8 cellular contexts compared by ENCODE assay signal in genomic region chr16:30525844-30526136, GRCh38. TPM values are rescaled to one million over a fixed set of nuclear protein-coding genes. Genes with fewer than 3 reads are reported as not detected.
DNase-seq lines count a peak whose midpoint lies in the region; ATAC-seq, FAIRE-seq and TF ChIP-seq lines count a peak whose summit lies in the region.
"Had no signal": no experiment of that assay in that cellular context is flagged by ENCODE, and none has a peak within 500 bp of the region (broad histone marks: within the 10 kb centered on the region; RNA-seq: fewer than 3 reads in every experiment).

No MANE protein-coding gene starts in this region.

- peak overlapping the region; percentile 67 for H2AFZ ChIP-seq in hepatocyte

- no peaks in the 10 kb centered on the region for H3K9me2 ChIP-seq in hepatocyte (replicated peaks; ENCODE audit: insufficient read depth)

- peaks cover 5% of the 10 kb centered on the region for H3K4me1 ChIP-seq in HAP-1
- H3K4me1 ChIP-seq in hepatocyte (ENCODE audit: insufficient read depth), result peaks cover 14% of the 10 kb centered on the region
- H3K4me1 ChIP-seq in small intestine (ENCODE audit: control insufficient read depth in 2 of 2, insufficient read depth in 1 of 2, low read depth in 1 of 2, low read length in 1 of 2), result peaks cover 4 to 5% of the 10 kb centered on the region in 2 donors

- POLR2A ChIA-PET in WTC11 (lab: Charles Lee), result no interaction called here

- H3K4me2 ChIP-seq in hepatocyte, result peak overlapping the region; percentile 86

- no peaks in the 10 kb centered on the region for H3K9me3 Mint-ChIP-seq in WTC11

- no peaks in the 10 kb centered on the region for H3K27me3 Mint-ChIP-seq in WTC11 (ENCODE audit: low read depth)

- peaks cover 4% of the 10 kb centered on the region for H3K79me2 ChIP-seq in hepatocyte

- no peaks in the 10 kb centered on the region for H4K20me1 ChIP-seq in hepatocyte (ENCODE audit: insufficient read depth, poor library complexity, severe bottlenecking)

- CTCF ChIA-PET in WTC11 (lab: Charles Lee), result interaction anchor here (1.0 to 2.2 kb wide), 2 partner anchors 90 to 96 kb away, joined by 3 to 12 read pairs; partner anchors contain the start of gene DCTPP1

- no peak for FAIRE-seq in small intestine (lab: Jason Lieb, UNC)

- peak overlapping the region; percentile 67; the same call in 1 of the 2 replicates for H3K27ac Mint-ChIP-seq in WTC11

- TF ChIP-seq CTCF in WTC11 (IDR thresholded peaks at IDR 0.05) (no peak), hepatocyte (IDR thresholded peaks at IDR 0.05; ENCODE audit: poor library complexity) (no peak)

- H3K4me1 Mint-ChIP-seq in WTC11, result peaks cover 16% of the 10 kb centered on the region

- peak overlapping the region; percentile 73 for H3K4me3 Mint-ChIP-seq in WTC11

- in situ Hi-C loops in HAP-1 (cut with MboI; ENCODE audit: low sequenced_read_pairs), result loop anchor here (10.0 kb wide), 1 partner anchor 91 kb away; the partner anchor contains the start of gene DCTPP1

- WGBS in hepatocyte (ENCODE audit: low lambda C conversion rate, missing lambda C conversion rate), result 73% methylated on average over 4 of the region's 4 CpGs
- WGBS in small intestine, 3 donors, result 33 to 50% (median 47%) methylated on average over 4 of the region's 4 CpGs

- H3K27ac ChIP-seq in hepatocyte, result peak overlapping the region; percentile 100
- peak overlapping the region; percentile 67 to 84 for H3K27ac ChIP-seq in small intestine (ENCODE audit: low read depth in 1 of 2, low read length in 1 of 2)

- H3K36me3 Mint-ChIP-seq in WTC11, result 0 out of 2 replicates have a peak, but pooled peaks cover 4% of the 10 kb centered on the region

- DNase-seq in HAP-1 (ENCODE audit: low spot score in 2 of 2) (no peak), WTC11 (ENCODE audit: low spot score) (no peak), hepatocyte (ENCODE audit: low spot score) (no peak), small intestine (no peak), HT-29 (ENCODE audit: low spot score) (no peak)
- no peak for DNase-seq in activated naive CD4-positive, alpha-beta T cell (lab: John Stamatoyannopoulos, UW)

- peak overlapping the region; percentile 90 for H3K4me3 ChIP-seq in HAP-1
- peak overlapping the region; percentile 74 for H3K4me3 ChIP-seq in hepatocyte
- H3K4me3 ChIP-seq in small intestine (ENCODE audit: low read depth in 1 of 2, low read length in 2 of 2), result peak overlapping the region; percentile 76 to 87

- ATAC-seq in WTC11, result no peak
- no peak for ATAC-seq in activated CD4-positive, CD25-positive, alpha-beta regulatory T cell treated with anti-CD3 and anti-CD28 coated beads, Interleukin-2, amount 50 U/mL, for 24 hours

- no peaks in the 10 kb centered on the region for H3K27me3 ChIP-seq in HAP-1 (ENCODE audit: low read depth)
- H3K27me3 ChIP-seq in hepatocyte, result no peaks in the 10 kb centered on the region
- no peaks in the 10 kb centered on the region for H3K27me3 ChIP-seq in small intestine (ENCODE audit: control insufficient read depth in 2 of 2, insufficient read depth in 2 of 2, low read length in 2 of 2)

- H3K36me3 ChIP-seq in HAP-1 (replicated peaks) (peaks cover 11% of the 10 kb centered on the region), hepatocyte (replicated peaks; ENCODE audit: insufficient read depth, low read depth) (no peaks in the 10 kb centered on the region), small intestine (ENCODE audit: control insufficient read depth in 2 of 2, insufficient read depth in 2 of 2, low read length in 2 of 2) (no peaks in the 10 kb centered on the region)

- H3K9me3 ChIP-seq in HAP-1 (no peaks in the 10 kb centered on the region), hepatocyte (ENCODE audit: low read depth) (no peaks in the 10 kb centered on the region), small intestine (ENCODE audit: control insufficient read depth, low read depth) (no peaks in the 10 kb centered on the region)

TF ChIP-seq in WTC11, 78 proteins besides CTCF, POLR2A, EP300 and RAD21:
- TF ChIP-seq PREB (CRISPR knock-in tag; IDR thresholded peaks at IDR 0.05; ENCODE audit: borderline replicate concordance), result no peak
- no peak for TF ChIP-seq ZNF263 (CRISPR knock-in tag; IDR thresholded peaks at IDR 0.05; ENCODE audit: low read depth)
- TF ChIP-seq ZNF423 (CRISPR knock-in tag; IDR thresholded peaks at IDR 0.05), result no peak
- no peak for TF ChIP-seq ELF4 (CRISPR knock-in tag; IDR thresholded peaks at IDR 0.05; ENCODE audit: low read depth)
- TF ChIP-seq SP1 (CRISPR knock-in tag; conservative IDR thresholded peaks at IDR 0.05), result no peak
- peak; percentile 22; the same call in 1 of the 2 replicates for TF ChIP-seq ZBTB43 (CRISPR knock-in tag; IDR thresholded peaks at IDR 0.05)

RNA-seq across cellular contexts. Expression of gene ZNF768, which starts 0.6 kb away (rescaled TPM):
- total RNA-seq in WTC11 (2021), result 35.9 to 43.0 TPM (median 42.4 TPM) in 3 replicates
- 37.6 and 44.1 TPM in 2 replicates for total RNA-seq in hepatocyte
- 19.9 and 25.2 TPM in 2 replicates for polyA plus RNA-seq in hepatocyte
- polyA plus RNA-seq in small intestine, result 10 to 100 TPM; 42.7 to 71.6 (median 48.9) TPM
- total RNA-seq in HT-29 (2014; rRNA removed; shearing (Covaris generic)), result 47.1 and 47.9 TPM in 2 replicates

RNA-seq across cellular contexts. Expression of gene ZNF747, which starts 8.9 kb away (rescaled TPM):
- total RNA-seq in WTC11 (2021), result 11.3 to 11.7 TPM (median 11.5 TPM) in 3 replicates
- total RNA-seq in hepatocyte, result 11.1 and 13.4 TPM in 2 replicates
- polyA plus RNA-seq in hepatocyte, result 9.9 and 10.5 TPM in 2 replicates
- polyA plus RNA-seq in small intestine, result 1 to 10 TPM; 7.6 to 9.8 (median 7.8) TPM
- 7.9 and 8.8 TPM in 2 replicates for total RNA-seq in HT-29 (2014; rRNA removed; shearing (Covaris generic))

RNA-seq across cellular contexts. Expression of gene ZNF764, which starts 32.4 kb away (rescaled TPM):
- 9.0 to 10.4 TPM (median 9.1 TPM) in 3 replicates for total RNA-seq in WTC11 (2021)
- 9.8 and 13.8 TPM in 2 replicates for total RNA-seq in hepatocyte
- 12.1 and 12.5 TPM in 2 replicates for polyA plus RNA-seq in hepatocyte
- 1 to 10 TPM; 5.4 to 6.3 (median 6.0) TPM for polyA plus RNA-seq in small intestine
- total RNA-seq in HT-29 (2014; rRNA removed; shearing (Covaris generic)), result 8.3 and 9.9 TPM in 2 replicates

RNA-seq across cellular contexts. Expression of gene ZNF688, which starts 45.7 kb away (rescaled TPM):
- 4.2 to 6.0 TPM (median 4.9 TPM) in 3 replicates for total RNA-seq in WTC11 (2021)
- 7.1 and 9.8 TPM in 2 replicates for total RNA-seq in hepatocyte
- polyA plus RNA-seq in hepatocyte, result 21.0 and 21.3 TPM in 2 replicates
- 10 to 100 TPM; 16.3 to 46.7 (median 32.4) TPM for polyA plus RNA-seq in small intestine
- 5.7 and 7.5 TPM in 2 replicates for total RNA-seq in HT-29 (2014; rRNA removed; shearing (Covaris generic))

RNA-seq across cellular contexts. Expression of gene ITGAL, which starts 53.2 kb away (rescaled TPM):
- total RNA-seq in WTC11 (2021) (0.64 to 1.1 TPM (median 1.0 TPM) in 3 replicates), hepatocyte (1.5 and 3.4 TPM in 2 replicates)
- polyA plus RNA-seq in hepatocyte (0.95 and 1.1 TPM in 2 replicates), small intestine (1 to 10 TPM; 1.1 to 2.8 (median 2.4) TPM)
- not detected in 2 replicates for total RNA-seq in HT-29 (2014; rRNA removed; shearing (Covaris generic))
- total RNA-seq: dermis microvascular lymphatic vessel endothelial cell had no signal
